Comparison of ENCODE assay signal across 8 cellular contexts in the genomic region with DNA sequence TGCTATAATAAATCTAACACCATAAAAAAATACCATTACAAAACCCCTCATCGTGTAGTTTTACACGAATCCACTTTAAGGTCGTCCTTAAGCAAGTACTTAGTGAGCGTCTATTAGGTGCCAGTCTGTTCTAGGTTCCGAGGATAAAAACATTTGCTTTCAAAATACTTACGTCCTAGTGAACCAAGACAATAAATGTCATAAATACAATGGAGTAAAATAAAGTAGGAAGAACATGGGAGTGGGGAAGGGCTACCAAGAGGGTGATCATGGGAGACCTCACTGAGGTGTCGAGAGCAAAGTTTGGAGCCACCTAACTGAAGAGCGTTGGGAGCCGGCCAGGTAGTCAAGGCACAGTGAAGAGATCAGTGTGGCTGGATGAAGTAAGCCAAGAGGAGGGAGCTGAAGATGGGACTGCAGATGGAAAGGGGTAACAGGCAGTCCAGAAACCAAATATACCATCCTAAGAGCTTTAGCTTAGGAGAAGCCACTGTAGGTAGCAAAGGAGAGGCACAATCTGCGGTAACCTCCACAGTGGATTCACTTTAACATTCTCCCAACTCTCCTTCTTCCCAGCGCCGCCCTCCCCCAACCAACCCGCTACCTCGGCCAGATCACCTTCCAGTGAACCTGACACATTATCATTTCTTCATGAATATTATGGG. TPM values are rescaled to one million over a fixed set of nuclear protein-coding genes. Genes with fewer than 3 reads are reported as not detected.
A peak's percentile ranks its signal among the peaks of the same experiment; 100 is the strongest.
DNase-seq lines count a peak whose midpoint lies in the region; ATAC-seq lines count a peak whose summit lies in the region.

No MANE protein-coding gene starts in this region.

- H3K4me3 ChIP-seq in GM08714 (ENCODE audit: low read length) (peak overlapping the region; percentile 92), right cardiac atrium (ENCODE audit: low read length) (peak overlapping the region; percentile 84), skeletal muscle tissue (ENCODE audit: low read length in 3 of 3) (peak overlapping the region; percentile 98 to 99 (median 98))

- intact Hi-C loops in right cardiac atrium (cut with DNase I), result no loop called here

- H3K4me3 Mint-ChIP-seq in activated CD4-positive, alpha-beta memory T cell treated with anti-CD3 and anti-CD28 coated beads, Interleukin-2, amount 10 ng/mL, durations not matched to agents 7 days and 5 days, result peak overlapping the region; percentile 86

- H3K9ac ChIP-seq in skeletal muscle tissue (ENCODE audit: low read depth in 1 of 3, low read length in 3 of 3), result peak overlapping the region; percentile 88 to 97 (median 89)

- no peaks in the 10 kb centered on the region for H3K9me3 ChIP-seq in right cardiac atrium (ENCODE audit: control insufficient read depth, low read length)
- no peaks in the 10 kb centered on the region for H3K9me3 ChIP-seq in skeletal muscle tissue (ENCODE audit: control insufficient read depth in 3 of 3, low read length in 3 of 3)

- POLR2A ChIA-PET in activated CD4-positive, alpha-beta memory T cell treated with anti-CD3 and anti-CD28 coated beads, Interleukin-2, amount 10 ng/mL, durations not matched to agents 7 days and 5 days (lab: Charles Lee), result interaction anchor here (0.8 to 3.7 kb wide), 19 partner anchors 10 to 307 kb away, joined by 3 to 101 read pairs (median 5); a partner anchor contains a TSS

- peaks cover 21% of the 10 kb centered on the region for H3K36me3 Mint-ChIP-seq in activated CD4-positive, alpha-beta memory T cell treated with anti-CD3 and anti-CD28 coated beads, Interleukin-2, amount 10 ng/mL, durations not matched to agents 7 days and 5 days (ENCODE audit: low read depth)

- DNase-seq in activated CD4-positive, alpha-beta memory T cell treated with anti-CD3 and anti-CD28 coated beads, Interleukin-2, amount 10 ng/mL, durations not matched to agents 7 days and 5 days, result no peak
- DNase-seq in right cardiac atrium (no peak), SHP77 (lab: John Stamatoyannopoulos, UW) (no peak), NCI-H510A (lab: John Stamatoyannopoulos, UW) (no peak)

- CTCF ChIA-PET in activated CD4-positive, alpha-beta memory T cell treated with anti-CD3 and anti-CD28 coated beads, Interleukin-2, amount 10 ng/mL, durations not matched to agents 7 days and 5 days (lab: Charles Lee), result interaction anchor here (1.0 to 1.7 kb wide), 7 partner anchors 11 to 85 kb away, joined by 3 to 9 read pairs (median 4); a partner anchor contains a TSS

- WGBS in right cardiac atrium, result 7% methylated on average over 14 of the region's 14 CpGs

- H3K9me3 Mint-ChIP-seq in activated CD4-positive, alpha-beta memory T cell treated with anti-CD3 and anti-CD28 coated beads, Interleukin-2, amount 10 ng/mL, durations not matched to agents 7 days and 5 days, result no peaks in the 10 kb centered on the region

- H3K27me3 Mint-ChIP-seq in activated CD4-positive, alpha-beta memory T cell treated with anti-CD3 and anti-CD28 coated beads, Interleukin-2, amount 10 ng/mL, durations not matched to agents 7 days and 5 days, result no peaks in the 10 kb centered on the region

- peak overlapping the region; percentile 94 for H3K27ac Mint-ChIP-seq in activated CD4-positive, alpha-beta memory T cell treated with anti-CD3 and anti-CD28 coated beads, Interleukin-2, amount 10 ng/mL, durations not matched to agents 7 days and 5 days

- peak; percentile 5 for ATAC-seq in HG03045 (IDR thresholded peaks at IDR 0.05; ENCODE audit: unreplicated experiment)
- peak in 1 of 2 donors; percentile 15 for ATAC-seq in right cardiac atrium
- no peak for ATAC-seq in HG03108 (IDR thresholded peaks at IDR 0.05; ENCODE audit: unreplicated experiment)

- no peaks in the 10 kb centered on the region for H3K27me3 ChIP-seq in right cardiac atrium (ENCODE audit: control insufficient read depth, insufficient read depth)
- no peaks in the 10 kb centered on the region for H3K27me3 ChIP-seq in skeletal muscle tissue (ENCODE audit: control insufficient read depth in 3 of 3, insufficient read depth in 3 of 3, low read length in 3 of 3)

- H3K27ac ChIP-seq in right cardiac atrium (ENCODE audit: low read length) (peak overlapping the region; percentile 76), skeletal muscle tissue (ENCODE audit: low read depth, low read length) (peak overlapping the region; percentile 84)

- peaks cover 0 to 3% (median 2%) of the 10 kb centered on the region in 3 donors for H3K36me3 ChIP-seq in skeletal muscle tissue (ENCODE audit: control insufficient read depth in 3 of 3, insufficient read depth in 3 of 3, low read length in 3 of 3)

- H3K4me1 ChIP-seq in right cardiac atrium (ENCODE audit: control insufficient read depth, insufficient read depth, low read length) (no peaks in the 10 kb centered on the region), skeletal muscle tissue (ENCODE audit: control insufficient read depth in 3 of 3, insufficient read depth in 3 of 3, low read length in 3 of 3) (peaks cover 12 to 24% (median 22%) of the 10 kb centered on the region in 3 donors)

- H3K4me1 Mint-ChIP-seq in activated CD4-positive, alpha-beta memory T cell treated with anti-CD3 and anti-CD28 coated beads, Interleukin-2, amount 10 ng/mL, durations not matched to agents 7 days and 5 days, result peaks cover 45% of the 10 kb centered on the region

RNA-seq across cellular contexts. Expression of a gene that starts 0.7 kb away (rescaled TPM):
- total RNA-seq in activated CD4-positive, alpha-beta memory T cell treated with anti-CD3 and anti-CD28 coated beads, Interleukin-2, amount 10 ng/mL, durations not matched to agents 7 days and 5 days, result 10 to 100 TPM; 25.8 to 26.5 TPM
- total RNA-seq in right cardiac atrium (10 to 100 TPM; 17.1 to 20.0 (median 19.0) TPM), skeletal muscle tissue (27.1 TPM)
- polyA plus RNA-seq in right cardiac atrium, result 4.8 TPM

RNA-seq across cellular contexts. Expression of a gene that starts 27.2 kb away (rescaled TPM):
- total RNA-seq in activated CD4-positive, alpha-beta memory T cell treated with anti-CD3 and anti-CD28 coated beads, Interleukin-2, amount 10 ng/mL, durations not matched to agents 7 days and 5 days, result 1 to 10 TPM; 6.5 to 6.9 TPM
- 10 to 100 TPM; 14.3 to 15.9 (median 15.3) TPM for total RNA-seq in right cardiac atrium
- polyA plus RNA-seq in right cardiac atrium, result 18.3 TPM
- total RNA-seq in skeletal muscle tissue, result 12.5 TPM

RNA-seq across cellular contexts. Expression of a gene that starts 32.5 kb away (rescaled TPM):
- 10 to 100 TPM; 34.3 to 37.1 TPM for total RNA-seq in activated CD4-positive, alpha-beta memory T cell treated with anti-CD3 and anti-CD28 coated beads, Interleukin-2, amount 10 ng/mL, durations not matched to agents 7 days and 5 days
- 10 to 100 TPM; 33.2 to 41.3 (median 33.8) TPM for total RNA-seq in right cardiac atrium
- polyA plus RNA-seq in right cardiac atrium, result 21.7 TPM
- total RNA-seq in skeletal muscle tissue, result 17.2 TPM
